In genomic region chr12:31655208-31655607, GRCh38 we compare ENCODE assay signal across 17 cellular contexts.
"Had no signal": no experiment of that assay in that cellular context is flagged by ENCODE, and none has a peak within 500 bp of the region (broad histone marks: within the 10 kb centered on the region; RNA-seq: fewer than 3 reads in every experiment).

No MANE protein-coding gene starts in this region.

- H3K27ac ChIP-seq: hepatocyte, neutrophil, psoas muscle, spleen, tibial artery, upper lobe of right lung, vagina had no signal

- H3K36me3 ChIP-seq: neutrophil, spleen, tibial artery, upper lobe of right lung, vagina had no signal

- H3K79me2 ChIP-seq: hepatocyte had no signal

- DNase-seq: effector memory CD8-positive, alpha-beta T cell; foreskin melanocyte; kidney glomerular epithelial cell; mammary epithelial cell; mucosa of descending colon; naive thymus-derived CD8-positive, alpha-beta T cell; psoas muscle; retina; spleen; stimulated activated CD4-positive, alpha-beta T cell treated with anti-CD3 and anti-CD28 coated beads, Interleukin-15, amount 100 ng/mL, for 24 hours; stimulated activated CD4-positive, alpha-beta T cell treated with anti-CD3 and anti-CD28 coated beads, Interleukin-1b, Interleukin-23, amount 100 ng/mL, for 48 hours; stimulated activated CD4-positive, alpha-beta T cell treated with anti-CD3 and anti-CD28 coated beads, Interleukin-4, amount 100 ng/mL, for 24 hours; tibial artery; upper lobe of right lung had no signal

- H3K4me2 ChIP-seq: hepatocyte had no signal

- H3K9me3 ChIP-seq: mucosa of descending colon, neutrophil, psoas muscle, spleen, tibial artery, upper lobe of right lung, vagina had no signal

- H2AFZ ChIP-seq: hepatocyte had no signal

- H3K27me3 ChIP-seq: hepatocyte, neutrophil, spleen, tibial artery, upper lobe of right lung, vagina had no signal

- H3K4me3 ChIP-seq: hepatocyte, mucosa of descending colon, psoas muscle, spleen, tibial artery, upper lobe of right lung, vagina had no signal
